9 cellular contexts compared by ENCODE assay signal in genomic region chr13:114099918-114100445, GRCh38. TPM values are rescaled to one million over a fixed set of nuclear protein-coding genes. Genes with fewer than 3 reads are reported as not detected.
DNase-seq lines count a peak whose midpoint lies in the region; ATAC-seq lines count a peak whose summit lies in the region.
"Had no signal": no experiment of that assay in that cellular context is flagged by ENCODE, and none has a peak within 500 bp of the region (broad histone marks: within the 10 kb centered on the region; RNA-seq: fewer than 3 reads in every experiment).

No MANE protein-coding gene starts in this region.

- H3K27ac ChIP-seq in right cardiac atrium (ENCODE audit: low read length): peak overlapping the region; percentile 1
- peak overlapping the region; percentile 43 for H3K27ac ChIP-seq in substantia nigra (ENCODE audit: low read depth, low read length, poor library complexity, severe bottlenecking)
- H3K27ac ChIP-seq: epithelial cell of prostate had no signal

- peaks cover 4% of the 10 kb centered on the region for H3K4me1 ChIP-seq in right cardiac atrium (ENCODE audit: control insufficient read depth, insufficient read depth, low read length)

- H3K27me3 ChIP-seq in right cardiac atrium (ENCODE audit: control insufficient read depth, insufficient read depth): no peaks in the 10 kb centered on the region

- H3K27me3 Mint-ChIP-seq in T-helper 17 cell: no peaks in the 10 kb centered on the region

- peak; percentile 36 for DNase-seq in NCI-H82 (lab: John Stamatoyannopoulos, UW)
- DNase-seq in NCI-H82 treated with DMSO at 0.1 percent for 48 hours (lab: John Stamatoyannopoulos, UW; ENCODE audit: unreplicated experiment): no peak
- no peak for DNase-seq in T-helper 17 cell
- peak in 1 of 3 donors; percentile 56 for DNase-seq in right cardiac atrium
- no peak for DNase-seq in substantia nigra (lab: John Stamatoyannopoulos, UW)
- DNase-seq in NCI-H2171 (lab: John Stamatoyannopoulos, UW): no peak
- DNase-seq in DMS79 treated with DMSO at 0.1 percent for 48 hours (lab: John Stamatoyannopoulos, UW): no peak
- no peak for DNase-seq in HUDEP-2 (lab: John Stamatoyannopoulos, UW; ENCODE audit: unreplicated experiment in 76 of 76)

- H3K36me3 Mint-ChIP-seq in T-helper 17 cell (ENCODE audit: low read depth): peaks cover 6% of the 10 kb centered on the region

- peak overlapping the region; percentile 28 for H3K4me3 Mint-ChIP-seq in T-helper 17 cell

- H3K4me3 ChIP-seq in right cardiac atrium (ENCODE audit: low read length): no peak overlapping the region

- H3K27ac Mint-ChIP-seq in T-helper 17 cell: no peak overlapping the region

- 69% methylated on average over 25 of the region's 25 CpGs for WGBS in right cardiac atrium

- no peaks in the 10 kb centered on the region for H3K9me3 ChIP-seq in T-helper 17 cell (ENCODE audit: control insufficient read depth, low read length, poor library complexity, severe bottlenecking)
- H3K9me3 ChIP-seq in right cardiac atrium (ENCODE audit: control insufficient read depth, low read length): no peaks in the 10 kb centered on the region

- peaks cover 52% of the 10 kb centered on the region for H3K4me1 Mint-ChIP-seq in T-helper 17 cell

- no peak for ATAC-seq in T-helper 17 cell
- no peak for ATAC-seq in right cardiac atrium

- intact Hi-C loops in right cardiac atrium (cut with DNase I): no loop called here

RNA-seq across cellular contexts. Expression of gene RASA3, which starts 32.4 kb away (rescaled TPM):
- 100 to 1,000 TPM; 204 to 215 TPM for total RNA-seq in T-helper 17 cell
- 10 to 100 TPM in 3 of 4 donors, 1 to 10 TPM in 1; 9.4 to 15.5 (median 11.8) TPM for total RNA-seq in right cardiac atrium
- 7.4 TPM for polyA plus RNA-seq in right cardiac atrium

Comparison
In these comparisons a context has a peak if more than half of its experiments do, and no peak if none do; other contexts are left out.
1. RNA of gene RASA3, which starts 32.4 kb away (total RNA-seq): 204 to 215 TPM in T-helper 17 cell; 9.4 to 15.5 TPM in right cardiac atrium; every median in the first group is over 10 times any median in the second.